In genomic region chr5:128667148-128667547, GRCh38 we compare ENCODE assay signal across 1 cellular context.
TF ChIP-seq lines count a peak whose summit lies in the region.

No MANE protein-coding gene starts in this region.

TF ChIP-seq in GM23338, 12 proteins besides CTCF, POLR2A, EP300 and RAD21:
- TF ChIP-seq ZNF462 (CRISPR knock-in tag; IDR thresholded peaks at IDR 0.05), result peak; percentile 64
- no peak for TF ChIP-seq REST (IDR thresholded peaks at IDR 0.05; ENCODE audit: unreplicated experiment)
